Comparison of ENCODE assay signal across 23 cellular contexts in the genomic region with DNA sequence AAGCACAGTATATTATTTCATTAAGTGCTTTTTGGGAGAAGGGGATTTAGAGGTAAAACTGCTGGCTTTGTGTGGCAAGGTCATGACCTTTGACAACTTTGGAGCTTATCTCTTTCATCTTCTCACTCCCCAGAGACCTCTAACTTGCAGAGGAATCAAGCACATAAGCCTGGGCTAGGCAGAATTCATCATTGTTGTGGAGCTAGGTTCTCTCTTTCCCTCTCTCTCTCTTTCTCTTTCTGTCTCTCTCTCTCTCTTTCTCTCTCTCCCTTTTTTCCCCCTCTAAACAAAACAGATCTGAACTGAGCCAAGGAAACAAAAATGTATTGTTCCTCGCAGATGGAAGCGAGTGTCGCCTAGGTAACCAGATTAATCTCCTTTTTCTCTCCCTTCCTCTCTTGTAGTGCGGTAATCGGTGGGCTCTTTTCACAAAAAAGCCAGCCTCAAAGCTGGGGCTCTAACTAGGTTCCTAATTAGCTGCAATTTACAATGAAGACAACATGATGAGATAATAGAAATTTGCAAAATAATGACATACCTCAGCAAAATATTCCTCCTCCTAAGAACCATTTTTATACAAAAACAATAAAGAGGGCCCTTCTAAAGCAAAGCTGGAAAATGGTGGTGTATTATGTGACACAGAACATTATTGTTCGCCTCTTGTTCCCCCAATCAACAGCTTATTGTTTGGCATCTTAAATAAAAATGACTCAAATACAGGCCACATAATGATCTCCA.
A peak's percentile ranks its signal among the peaks of the same experiment; 100 is the strongest.
DNase-seq lines count a peak whose midpoint lies in the region; ATAC-seq lines count a peak whose summit lies in the region.
"Had no signal": no experiment of that assay in that cellular context is flagged by ENCODE, and none has a peak within 500 bp of the region (broad histone marks: within the 10 kb centered on the region; RNA-seq: fewer than 3 reads in every experiment).

No MANE protein-coding gene starts in this region.

- H3K9me3 ChIP-seq in HUES48 (ENCODE audit: control insufficient read depth, insufficient read depth, low read length) (no peaks in the 10 kb centered on the region), NT2/D1 (ENCODE audit: insufficient read depth, low read length) (no peaks in the 10 kb centered on the region)
- H3K9me3 ChIP-seq: esophagus squamous epithelium, psoas muscle, testis had no signal

- peaks cover 34% of the 10 kb centered on the region for H3K27me3 ChIP-seq in HUES48 (ENCODE audit: control insufficient read depth, insufficient read depth, low read length)
- H3K27me3 ChIP-seq in NT2/D1 (ENCODE audit: insufficient read depth, insufficient read length) = no peaks in the 10 kb centered on the region
- H3K27me3 ChIP-seq: esophagus squamous epithelium, testis had no signal

- H3K4me3 ChIP-seq in HUES48 (ENCODE audit: low read depth, low read length) (no peak overlapping the region), NT2/D1 (ENCODE audit: insufficient read length, low read depth) (no peak overlapping the region)
- H3K4me3 ChIP-seq: esophagus squamous epithelium, psoas muscle, testis had no signal

- H3K9ac ChIP-seq in HUES48 (ENCODE audit: low read depth, low read length) (no peak overlapping the region), NT2/D1 (ENCODE audit: insufficient read length, low read depth) (no peak overlapping the region)

- H3K36me3 ChIP-seq in HUES48 (ENCODE audit: control insufficient read depth, insufficient read depth, low read length) (no peaks in the 10 kb centered on the region), NT2/D1 (ENCODE audit: insufficient read depth, insufficient read length, low read length) (no peaks in the 10 kb centered on the region)
- H3K36me3 ChIP-seq: esophagus squamous epithelium had no signal

- no peak for ATAC-seq in GM21390 (IDR thresholded peaks at IDR 0.05; ENCODE audit: unreplicated experiment)
- ATAC-seq in GM18517 (IDR thresholded peaks at IDR 0.05; ENCODE audit: unreplicated experiment) = no peak
- ATAC-seq: activated T-helper 17 cell treated with anti-CD3 and anti-CD28 coated beads, Interleukin-2, amount 50 U/mL, for 72 hours; effector memory CD8-positive, alpha-beta T cell; natural killer cell; psoas muscle; SK-N-SH treated with all-trans-retinoic acid at 6 μM for 48 hours; stimulated activated naive B cell treated with anti-CD40 and anti-IgM and Interleukin-4, amounts not matched to agents 10 μg/mL and 1 μg/mL and 100 μg/mL, for 72 hours had no signal

- DNase-seq in NT2/D1 (ENCODE audit: low read depth, low spot score) (peak; percentile 35), foreskin melanocyte (peak; percentile 74), pons (ENCODE audit: low spot score) (peak; percentile 29), HPDE6-E6E7 (ENCODE audit: extremely low spot score) (no peak), islet precursor cell (no peak)
- DNase-seq: effector memory CD8-positive, alpha-beta T cell; esophagus squamous epithelium; Karpas-422; mesenchymal stem cell; natural killer cell; NCI-H2029 treated with DMSO at 0.1 percent for 48 hours; NCI-H510A treated with DMSO at 0.1 percent for 48 hours; psoas muscle; small intestine; stimulated activated CD4-positive, alpha-beta T cell treated with anti-CD3 and anti-CD28 coated beads, Interleukin-2, amount 100 ng/mL, for 24 hours; stimulated activated naive B cell treated with anti-CD40 and anti-IgM and Interleukin-4, amounts not matched to agents 10 μg/mL and 1 μg/mL and 100 μg/mL, for 72 hours; testis had no signal

- peak overlapping the region; percentile 40 for H3K27ac ChIP-seq in HUES48 (ENCODE audit: low read depth, low read length)
- H3K27ac ChIP-seq: esophagus squamous epithelium, psoas muscle, testis, VCaP had no signal

- H3K4me1 ChIP-seq in HUES48 (ENCODE audit: control insufficient read depth, insufficient read depth, low read length) = peaks cover 19% of the 10 kb centered on the region
- H3K4me1 ChIP-seq in NT2/D1 (ENCODE audit: insufficient read depth, insufficient read length) = no peaks in the 10 kb centered on the region
- H3K4me1 ChIP-seq: esophagus squamous epithelium, psoas muscle, testis had no signal

Comparison
In these comparisons a context has a peak if more than half of its experiments do, and no peak if none do; other contexts are left out.
1. DNase-seq: peak in NT2/D1 (single experiment), foreskin melanocyte (single experiment) and pons (single experiment); none in HPDE6-E6E7 (single experiment) and islet precursor cell (single experiment).